Comparison of ENCODE assay signal across 20 cellular contexts in genomic region chr16:87347932-87348615, GRCh38. TPM values are rescaled to one million over a fixed set of nuclear protein-coding genes. Genes with fewer than 3 reads are reported as not detected.
DNase-seq lines count a peak whose midpoint lies in the region; ATAC-seq and TF ChIP-seq lines count a peak whose summit lies in the region.
"Had no signal": no experiment of that assay in that cellular context is flagged by ENCODE, and none has a peak within 500 bp of the region (broad histone marks: within the 10 kb centered on the region; RNA-seq: fewer than 3 reads in every experiment).

No MANE protein-coding gene starts in this region.

- no peaks in the 10 kb centered on the region for H3K9me3 ChIP-seq in heart left ventricle
- H3K9me3 ChIP-seq: spleen, stomach, upper lobe of right lung had no signal

- no peak overlapping the region for H3K27ac Mint-ChIP-seq in HFFc6
- H3K27ac Mint-ChIP-seq in activated CD8-positive, alpha-beta T cell treated with anti-CD3 and anti-CD28 coated beads, Interleukin-2, amount 10 ng/mL, durations not matched to agents 7 days and 5 days: peak overlapping the region; percentile 43
- H3K27ac Mint-ChIP-seq in progenitor cell of endocrine pancreas: no peak overlapping the region
- H3K27ac Mint-ChIP-seq: activated T-helper 17 cell treated with anti-CD3 and anti-CD28 coated beads, Interleukin-2, amount 50 U/mL, for 72 hours had no signal

- H3K27me3 Mint-ChIP-seq in HFFc6 (ENCODE audit: insufficient read depth) (peaks cover 1% of the 10 kb centered on the region; the same call in 1 of the 2 replicates), progenitor cell of endocrine pancreas (no peaks in the 10 kb centered on the region)
- H3K27me3 Mint-ChIP-seq in activated CD8-positive, alpha-beta T cell treated with anti-CD3 and anti-CD28 coated beads, Interleukin-2, amount 10 ng/mL, durations not matched to agents 7 days and 5 days (ENCODE audit: low read depth): no peaks in the 10 kb centered on the region
- H3K27me3 Mint-ChIP-seq: activated naive CD8-positive, alpha-beta T cell treated with anti-CD3 and anti-CD28 coated beads, Interleukin-2, amount 10 ng/mL, durations not matched to agents 7 days and 5 days; activated T-helper 17 cell treated with anti-CD3 and anti-CD28 coated beads, Interleukin-2, amount 50 U/mL, for 72 hours had no signal

- CTCF ChIA-PET in activated CD8-positive, alpha-beta T cell treated with anti-CD3 and anti-CD28 coated beads, Interleukin-2, amount 10 ng/mL, durations not matched to agents 7 days and 5 days (lab: Charles Lee): interaction anchor here (1.6 kb wide), 1 partner anchor 287 kb away, joined by 4 read pairs; no protein-coding TSS in a partner anchor

- peaks cover 0 to 40% (median 16%) of the 10 kb centered on the region in 12 donors for H3K4me1 ChIP-seq in heart left ventricle

- no peak for TF ChIP-seq POLR2A in heart left ventricle (IDR thresholded peaks at IDR 0.05)

- H3K9me3 Mint-ChIP-seq in HFFc6 (no peaks in the 10 kb centered on the region), progenitor cell of endocrine pancreas (ENCODE audit: low read depth) (no peaks in the 10 kb centered on the region)
- no peaks in the 10 kb centered on the region for H3K9me3 Mint-ChIP-seq in activated CD8-positive, alpha-beta T cell treated with anti-CD3 and anti-CD28 coated beads, Interleukin-2, amount 10 ng/mL, durations not matched to agents 7 days and 5 days (ENCODE audit: insufficient read depth)
- H3K9me3 Mint-ChIP-seq: activated naive CD8-positive, alpha-beta T cell treated with anti-CD3 and anti-CD28 coated beads, Interleukin-2, amount 10 ng/mL, durations not matched to agents 7 days and 5 days; activated T-helper 17 cell treated with anti-CD3 and anti-CD28 coated beads, Interleukin-2, amount 50 U/mL, for 72 hours had no signal

- no peak overlapping the region for H3K27ac ChIP-seq in heart left ventricle
- H3K27ac ChIP-seq: spleen, stomach, upper lobe of right lung had no signal

- ATAC-seq in Right ventricle myocardium inferior (no peak), heart left ventricle (no peak), GM21526 (IDR thresholded peaks at IDR 0.05; ENCODE audit: low FRiP score, unreplicated experiment) (no peak)
- no peak for ATAC-seq in activated CD8-positive, alpha-beta T cell treated with anti-CD3 and anti-CD28 coated beads, Interleukin-2, amount 10 ng/mL, durations not matched to agents 7 days and 5 days
- ATAC-seq: activated T-helper 17 cell treated with anti-CD3 and anti-CD28 coated beads, Interleukin-2, amount 50 U/mL, for 72 hours; upper lobe of right lung had no signal

- no peak for TF ChIP-seq CTCF in heart left ventricle (IDR thresholded peaks at IDR 0.05)
- TF ChIP-seq CTCF in HFFc6 (IDR thresholded peaks at IDR 0.05): peak; percentile 27; the same call in 1 of the 2 replicates
- TF ChIP-seq CTCF in progenitor cell of endocrine pancreas (IDR thresholded peaks at IDR 0.05; ENCODE audit: unreplicated experiment): peak; percentile 10

- 93 to 98% (median 94%) methylated on average over 13 of the region's 13 CpGs for WGBS in heart left ventricle, 4 donors

- intact Hi-C loops in Right ventricle myocardium inferior (cut with DNase I) (no loop called here), heart left ventricle (cut with DNase I) (no loop called here)

- H3K27me3 ChIP-seq in heart left ventricle: no peaks in the 10 kb centered on the region
- H3K27me3 ChIP-seq: spleen, stomach, upper lobe of right lung had no signal

- POLR2A ChIA-PET in activated CD8-positive, alpha-beta T cell treated with anti-CD3 and anti-CD28 coated beads, Interleukin-2, amount 10 ng/mL, durations not matched to agents 7 days and 5 days (lab: Charles Lee): no interaction called here

- DNase-seq in Right ventricle myocardium inferior (ENCODE audit: missing footprints) (peak; percentile 43), heart left ventricle (no peak), HFFc6 (no peak), progenitor cell of endocrine pancreas (ENCODE audit: low spot score, unreplicated experiment) (no peak), putamen (ENCODE audit: low spot score) (no peak), NCI-H1105 (lab: John Stamatoyannopoulos, UW) (no peak)
- DNase-seq in activated CD8-positive, alpha-beta T cell treated with anti-CD3 and anti-CD28 coated beads, Interleukin-2, amount 10 ng/mL, durations not matched to agents 7 days and 5 days: no peak
- DNase-seq: activated naive CD8-positive, alpha-beta T cell treated with anti-CD3 and anti-CD28 coated beads, Interleukin-2, amount 10 ng/mL, durations not matched to agents 7 days and 5 days; COR-L47; KG1; kidney glomerular epithelial cell; NCI-H187; NCI-H526 treated with DMSO at 0.1 percent for 48 hours; nucleus accumbens; spleen; stimulated activated CD4-positive, alpha-beta T cell treated with anti-CD3 and anti-CD28 coated beads, Interleukin-4, amount 100 ng/mL, for 24 hours; stomach; upper lobe of right lung had no signal

- peaks cover 22% of the 10 kb centered on the region for H3K4me1 Mint-ChIP-seq in HFFc6 (ENCODE audit: low read depth)
- peaks cover 20% of the 10 kb centered on the region for H3K4me1 Mint-ChIP-seq in activated CD8-positive, alpha-beta T cell treated with anti-CD3 and anti-CD28 coated beads, Interleukin-2, amount 10 ng/mL, durations not matched to agents 7 days and 5 days (ENCODE audit: low read depth)
- no peaks in the 10 kb centered on the region for H3K4me1 Mint-ChIP-seq in progenitor cell of endocrine pancreas (ENCODE audit: low read depth)

- peaks cover 0 to 49% (median 32%) of the 10 kb centered on the region in 9 donors for H3K36me3 ChIP-seq in heart left ventricle

- no peak overlapping the region for H3K4me3 Mint-ChIP-seq in HFFc6
- H3K4me3 Mint-ChIP-seq in activated CD8-positive, alpha-beta T cell treated with anti-CD3 and anti-CD28 coated beads, Interleukin-2, amount 10 ng/mL, durations not matched to agents 7 days and 5 days: no peak overlapping the region
- H3K4me3 Mint-ChIP-seq in progenitor cell of endocrine pancreas (ENCODE audit: low read depth): no peak overlapping the region
- H3K4me3 Mint-ChIP-seq: activated naive CD8-positive, alpha-beta T cell treated with anti-CD3 and anti-CD28 coated beads, Interleukin-2, amount 10 ng/mL, durations not matched to agents 7 days and 5 days; activated T-helper 17 cell treated with anti-CD3 and anti-CD28 coated beads, Interleukin-2, amount 50 U/mL, for 72 hours had no signal

- H3K4me3 ChIP-seq in heart left ventricle: no peak overlapping the region
- H3K4me3 ChIP-seq: spleen, stomach, upper lobe of right lung had no signal

- H3K36me3 Mint-ChIP-seq in HFFc6 (ENCODE audit: low read depth): peaks cover 10% of the 10 kb centered on the region
- H3K36me3 Mint-ChIP-seq in activated CD8-positive, alpha-beta T cell treated with anti-CD3 and anti-CD28 coated beads, Interleukin-2, amount 10 ng/mL, durations not matched to agents 7 days and 5 days (ENCODE audit: low read depth): peaks cover 18% of the 10 kb centered on the region
- peaks cover 3% of the 10 kb centered on the region for H3K36me3 Mint-ChIP-seq in progenitor cell of endocrine pancreas (ENCODE audit: insufficient read depth)

RNA-seq across cellular contexts. Expression of gene C16orf95, which starts 30.9 kb away (rescaled TPM):
- total RNA-seq in Right ventricle myocardium inferior: 4.2 TPM
- total RNA-seq in heart left ventricle: 1 to 10 TPM in 7 of 9 donors, under 1 TPM in 2; 0.91 to 4.5 (median 3.3) TPM
- polyA plus RNA-seq in heart left ventricle: 1 to 10 TPM; 1.8 to 2.4 TPM
- total RNA-seq in HFFc6 (2021; fragmentation: NEBNext Ultra II Directional; extraction: Animal tissue kit (Norgen Biotek cat#: 25700)): 10 to 100 TPM in 5 of 6 experiments, 1 to 10 TPM in 1; 8.5 to 15.0 (median 11.7) TPM
- total RNA-seq in activated CD8-positive, alpha-beta T cell treated with anti-CD3 and anti-CD28 coated beads, Interleukin-2, amount 10 ng/mL, durations not matched to agents 7 days and 5 days: 1 to 10 TPM; 7.2 to 9.4 TPM
- total RNA-seq in progenitor cell of endocrine pancreas: 4.7 and 5.5 TPM in 2 replicates

RNA-seq across cellular contexts. Expression of gene FBXO31, which starts 35.5 kb away (rescaled TPM):
- total RNA-seq in Right ventricle myocardium inferior (70.2 TPM), heart left ventricle (100 to 1,000 TPM in 1 of 9 donors, 10 to 100 TPM in 8; 55.5 to 130 (median 71.9) TPM), progenitor cell of endocrine pancreas (21.6 and 23.5 TPM in 2 replicates)
- 10 to 100 TPM; 20.0 to 28.8 TPM for polyA plus RNA-seq in heart left ventricle
- 10 to 100 TPM; 23.0 to 30.0 (median 25.1) TPM for total RNA-seq in HFFc6 (2021; fragmentation: NEBNext Ultra II Directional; extraction: Animal tissue kit (Norgen Biotek cat#: 25700))
- total RNA-seq in activated CD8-positive, alpha-beta T cell treated with anti-CD3 and anti-CD28 coated beads, Interleukin-2, amount 10 ng/mL, durations not matched to agents 7 days and 5 days: 10 to 100 TPM; 29.3 to 30.1 TPM

RNA-seq across cellular contexts. Expression of gene MAP1LC3B, which starts 44.1 kb away (rescaled TPM):
- total RNA-seq in Right ventricle myocardium inferior: 125 TPM
- total RNA-seq in heart left ventricle: 100 to 1,000 TPM in 7 of 9 donors, 10 to 100 TPM in 2; 70.7 to 194 (median 116) TPM
- polyA plus RNA-seq in heart left ventricle: 100 to 1,000 TPM in 1 of 2 donors, 10 to 100 TPM in 1; 82.4 to 263 TPM
- 100 to 1,000 TPM in 2 of 6 experiments, 10 to 100 TPM in 4; 81.3 to 112 (median 85.4) TPM for total RNA-seq in HFFc6 (2021; fragmentation: NEBNext Ultra II Directional; extraction: Animal tissue kit (Norgen Biotek cat#: 25700))
- 10 to 100 TPM; 40.2 to 45.3 TPM for total RNA-seq in activated CD8-positive, alpha-beta T cell treated with anti-CD3 and anti-CD28 coated beads, Interleukin-2, amount 10 ng/mL, durations not matched to agents 7 days and 5 days
- total RNA-seq in progenitor cell of endocrine pancreas: 44.1 and 46.2 TPM in 2 replicates

Comparison
In these comparisons a context has a peak if more than half of its experiments do, and no peak if none do; other contexts are left out.
1. CTCF ChIP-seq: peak in HFFc6 (single experiment) and progenitor cell of endocrine pancreas (single experiment); none in heart left ventricle (0 of 12).